Comparison of ENCODE assay signal across 17 cellular contexts in genomic region chr5:96753848-96754247, GRCh38.
"Had no signal": no experiment of that assay in that cellular context is flagged by ENCODE, and none has a peak within 500 bp of the region (broad histone marks: within the 10 kb centered on the region; RNA-seq: fewer than 3 reads in every experiment).

No MANE protein-coding gene starts in this region.

- H3K4me1 Mint-ChIP-seq: activated B cell treated with CpG ODN at 0.5 μM for 24 hours; central memory CD8-positive, alpha-beta T cell had no signal

- H3K27ac ChIP-seq: lower lobe of right lung, skin epidermis, tibial nerve had no signal

- H3K27me3 ChIP-seq: neutrophil, tibial nerve had no signal

- H3K9me3 ChIP-seq: lower lobe of right lung, neutrophil, tibial nerve had no signal

- H3K4me3 ChIP-seq: lower lobe of right lung, skin epidermis, tibial nerve had no signal

- H3K4me3 Mint-ChIP-seq: activated B cell treated with CpG ODN at 0.5 μM for 24 hours; brain; central memory CD8-positive, alpha-beta T cell; dendritic cell treated with granulocyte-macrophage colony-stimulating factor and Interleukin-4, amounts not matched to agents 40 ng/mL and 50 ng/mL, for 4 days; mesothelial cell of epicardium had no signal

- DNase-seq: activated B cell treated with CpG ODN at 0.5 μM for 24 hours; activated CD4-positive, alpha-beta T cell treated with anti-CD3 and anti-CD28 coated beads, Interleukin-2, amount 50 U/mL, for 1 hour; activated effector memory CD4-positive, alpha-beta T cell treated with Interleukin-2 at 50 U/mL for 16 hours; activated T-cell treated with anti-CD3 and anti-CD28 coated beads for 4 hours; amygdala; erythroblast; hippocampal formation; lower lobe of right lung; posterior cingulate gyrus had no signal

- H3K9me3 Mint-ChIP-seq: activated B cell treated with CpG ODN at 0.5 μM for 24 hours; activated naive CD4-positive, alpha-beta T cell treated with anti-CD3 and anti-CD28 coated beads, Interleukin-2, amount 50 U/mL, for 72 hours; brain; central memory CD8-positive, alpha-beta T cell; dendritic cell treated with granulocyte-macrophage colony-stimulating factor and Interleukin-4, amounts not matched to agents 40 ng/mL and 50 ng/mL, for 4 days; mesothelial cell of epicardium had no signal

- H3K4me1 ChIP-seq: lower lobe of right lung had no signal

- H3K27ac Mint-ChIP-seq: activated B cell treated with CpG ODN at 0.5 μM for 24 hours; dendritic cell treated with granulocyte-macrophage colony-stimulating factor and Interleukin-4, amounts not matched to agents 40 ng/mL and 50 ng/mL, for 4 days had no signal

- H3K27me3 Mint-ChIP-seq: activated B cell treated with CpG ODN at 0.5 μM for 24 hours; brain; central memory CD8-positive, alpha-beta T cell; dendritic cell treated with granulocyte-macrophage colony-stimulating factor and Interleukin-4, amounts not matched to agents 40 ng/mL and 50 ng/mL, for 4 days had no signal

- ATAC-seq: activated naive CD4-positive, alpha-beta T cell treated with anti-CD3 and anti-CD28 coated beads, Interleukin-2, amount 50 U/mL, for 72 hours; lower lobe of right lung had no signal
